8 cellular contexts compared by ENCODE assay signal in the genomic region with DNA sequence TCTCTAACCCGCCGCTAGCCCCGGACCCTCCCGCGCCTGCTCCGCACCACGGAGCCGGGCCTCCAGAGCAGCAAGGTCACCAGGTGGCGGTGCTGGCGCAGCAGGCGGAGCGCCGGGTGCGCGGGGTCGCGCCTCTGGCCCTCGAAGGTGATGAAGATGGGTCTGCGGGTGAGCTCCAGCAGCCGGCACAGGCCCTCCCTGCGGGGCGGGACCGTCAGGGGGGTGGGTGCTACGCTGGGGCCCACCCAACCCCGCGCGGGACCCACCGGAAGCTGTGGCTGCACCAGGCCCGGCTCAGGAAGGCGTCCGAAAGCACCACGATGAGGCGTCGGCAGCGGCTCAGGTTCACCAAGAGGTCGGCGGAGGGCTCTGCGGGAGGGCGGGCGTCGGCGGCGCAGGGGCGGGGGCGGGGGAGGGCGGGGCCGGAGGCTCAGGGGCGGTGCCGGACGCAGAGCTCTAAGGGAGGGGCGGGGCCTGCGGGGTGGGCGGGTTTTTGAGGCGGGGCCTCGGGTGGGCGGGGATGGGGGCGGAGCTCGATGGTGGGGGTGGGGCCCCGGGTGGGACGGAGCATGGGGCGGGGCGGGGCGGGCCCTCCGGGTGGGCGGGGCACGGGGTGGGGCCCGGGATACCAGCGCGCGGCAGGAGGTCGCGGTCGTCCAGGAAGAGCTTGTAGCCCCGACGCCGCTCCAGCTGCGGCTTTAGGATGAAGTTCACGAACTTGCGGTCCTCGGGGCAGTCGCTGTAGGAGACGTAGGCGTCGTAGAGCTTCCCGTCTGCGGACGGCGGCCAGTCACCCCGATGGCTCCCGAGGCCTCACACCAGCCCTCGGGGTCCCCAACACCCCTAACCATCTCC. TPM values are rescaled to one million over a fixed set of nuclear protein-coding genes. Genes with fewer than 3 reads are reported as not detected.
A peak's percentile ranks its signal among the peaks of the same experiment; 100 is the strongest.
DNase-seq lines count a peak whose midpoint lies in the region; ATAC-seq and TF ChIP-seq lines count a peak whose summit lies in the region.

No MANE protein-coding gene starts in this region.

- H2AFZ ChIP-seq in DND-41 (ENCODE audit: low read depth, low read length): peak overlapping the region; percentile 65
- H2AFZ ChIP-seq in MM.1S (ENCODE audit: low read length): peak overlapping the region; percentile 77

- H3K4me3 ChIP-seq in DND-41 (ENCODE audit: low read depth in 1 of 2, low read length in 2 of 2) (peak overlapping the region in 1 of 2 experiments; percentile 53; a peak in 2 of 4 replicates), MM.1S (ENCODE audit: low read length) (peak overlapping the region; percentile 55)

- peak overlapping the region; percentile 65 for H3K4me2 ChIP-seq in DND-41 (ENCODE audit: insufficient read depth, low read length)
- H3K4me2 ChIP-seq in MM.1S (ENCODE audit: low read depth, low read length): peak overlapping the region; percentile 90

- H3K9me2 ChIP-seq in MM.1S (replicated peaks; ENCODE audit: insufficient read depth, low read length): no peaks in the 10 kb centered on the region

- peak; percentile 97 for DNase-seq in DND-41
- DNase-seq in MM.1S: peak; percentile 93
- no peak for DNase-seq in chondrocyte (ENCODE audit: low spot score)
- DNase-seq in left kidney (ENCODE audit: low read depth, low spot score): peak; percentile 86
- peak; percentile 88 for DNase-seq in stimulated activated CD4-positive, alpha-beta T cell treated with anti-CD3 and anti-CD28 coated beads, Interleukin-4, amount 100 ng/mL, for 24 hours
- DNase-seq in middle frontal gyrus (ENCODE audit: extremely low spot score, low spot score): no peak

- H3K9ac ChIP-seq in DND-41 (ENCODE audit: low read depth, low read length): peak overlapping the region; percentile 48
- no peak overlapping the region for H3K9ac ChIP-seq in MM.1S (ENCODE audit: low read length)

- H3K9me3 ChIP-seq in DND-41 (ENCODE audit: insufficient read depth, low read length, severe bottlenecking) (no peaks in the 10 kb centered on the region), MM.1S (replicated peaks; ENCODE audit: insufficient read depth, low read length) (no peaks in the 10 kb centered on the region)

- H3K27me3 ChIP-seq in DND-41 (ENCODE audit: insufficient read depth, low read length, poor library complexity) (no peaks in the 10 kb centered on the region), MM.1S (replicated peaks; ENCODE audit: insufficient read depth, low read length) (peaks cover 55% of the 10 kb centered on the region)

- no peaks in the 10 kb centered on the region; the same call in 1 of the 2 replicates for H3K36me3 ChIP-seq in DND-41 (ENCODE audit: insufficient read depth, low read length)
- H3K36me3 ChIP-seq in MM.1S (replicated peaks; ENCODE audit: insufficient read depth, low read length): no peaks in the 10 kb centered on the region

- H3K4me1 Mint-ChIP-seq in chondrocyte (ENCODE audit: low read depth): peaks cover 8% of the 10 kb centered on the region

- TF ChIP-seq CTCF in DND-41 (IDR thresholded peaks at IDR 0.05; ENCODE audit: borderline replicate concordance, extremely low read depth, low read length, poor library complexity, severe bottlenecking): peak; percentile 41
- TF ChIP-seq CTCF in MM.1S (IDR thresholded peaks at IDR 0.05; ENCODE audit: low read length): peak; percentile 24
- TF ChIP-seq CTCF in chondrocyte (IDR thresholded peaks at IDR 0.05): peak; percentile 42

- H4K20me1 ChIP-seq in DND-41 (ENCODE audit: insufficient read depth, low read length): peaks cover 9% of the 10 kb centered on the region; the same call in 1 of the 2 replicates
- H4K20me1 ChIP-seq in MM.1S (ENCODE audit: insufficient read depth, low read length): no peaks in the 10 kb centered on the region

- H3K4me1 ChIP-seq in DND-41 (ENCODE audit: insufficient read depth, low read length) (peaks cover 34% of the 10 kb centered on the region), MM.1S (ENCODE audit: low read length) (peaks cover 4% of the 10 kb centered on the region; the same call in 1 of the 2 replicates)

- H3K79me2 ChIP-seq in DND-41 (ENCODE audit: insufficient read depth, low read length): no peaks in the 10 kb centered on the region; the same call in 1 of the 2 replicates
- no peaks in the 10 kb centered on the region for H3K79me2 ChIP-seq in MM.1S (ENCODE audit: low read length)

- H3K27ac Mint-ChIP-seq in chondrocyte (ENCODE audit: unreplicated experiment): no peak overlapping the region

- H3F3A ChIP-seq in MM.1S (ENCODE audit: insufficient read depth, low read length): no peaks in the 10 kb centered on the region

- H3K36me3 Mint-ChIP-seq in chondrocyte (ENCODE audit: low read depth): no peaks in the 10 kb centered on the region

- H3K9me3 Mint-ChIP-seq in chondrocyte (ENCODE audit: low read depth): no peaks in the 10 kb centered on the region

- H3K27ac ChIP-seq in DND-41 (ENCODE audit: low read length) (peak overlapping the region; percentile 65), MM.1S (ENCODE audit: low read length) (no peak overlapping the region; the same call in 1 of the 2 replicates)

- peak overlapping the region; percentile 59 for H3K4me3 Mint-ChIP-seq in chondrocyte (ENCODE audit: unreplicated experiment)

- no peaks in the 10 kb centered on the region for H3K27me3 Mint-ChIP-seq in chondrocyte (ENCODE audit: low read depth)

- ATAC-seq in DND-41 (ENCODE audit: insufficient read depth, low read depth) (peak; percentile 95), GM21825 (IDR thresholded peaks at IDR 0.05; ENCODE audit: unreplicated experiment) (peak; percentile 61)
- peak; percentile 95 to 96 for ATAC-seq in activated CD4-positive, CD25-positive, alpha-beta regulatory T cell treated with anti-CD3 and anti-CD28 coated beads, Interleukin-2, amount 50 U/mL, for 24 hours

RNA-seq across cellular contexts. Expression of a gene that starts 7.8 kb away (rescaled TPM):
- total RNA-seq in chondrocyte: 12.3 to 26.6 TPM (median 25.9 TPM) in 3 replicates

RNA-seq across cellular contexts. Expression of a gene that starts 13.0 kb away (rescaled TPM):
- 0.56 to 0.92 TPM (median 0.85 TPM) in 3 replicates for total RNA-seq in chondrocyte

RNA-seq across cellular contexts. Expression of a gene that starts 34.8 kb away (rescaled TPM):
- total RNA-seq in chondrocyte: not detected in 3 replicates

RNA-seq across cellular contexts. Expression of a gene that starts 37.7 kb away (rescaled TPM):
- 37.0 to 39.1 TPM (median 37.2 TPM) in 3 replicates for total RNA-seq in chondrocyte

RNA-seq across cellular contexts. Expression of a gene that starts 43.1 kb away (rescaled TPM):
- total RNA-seq in chondrocyte: 30.0 to 32.5 TPM (median 32.0 TPM) in 3 replicates

Comparison
In these comparisons a context has a peak if more than half of its experiments do, and no peak if none do; other contexts are left out.
1. DNase-seq: peak in DND-41 (single experiment), MM.1S (single experiment), left kidney (single experiment) and stimulated activated CD4-positive, alpha-beta T cell treated with anti-CD3 and anti-CD28 coated beads, Interleukin-4, amount 100 ng/mL, for 24 hours (single experiment); none in chondrocyte (single experiment) and middle frontal gyrus (single experiment).
2. Peak in every context shown above with its lines, with median percentiles within 50 percentile points of each other: ATAC-seq and CTCF ChIP-seq.